ENCODE assay signal across 25 cellular contexts in the genomic region with DNA sequence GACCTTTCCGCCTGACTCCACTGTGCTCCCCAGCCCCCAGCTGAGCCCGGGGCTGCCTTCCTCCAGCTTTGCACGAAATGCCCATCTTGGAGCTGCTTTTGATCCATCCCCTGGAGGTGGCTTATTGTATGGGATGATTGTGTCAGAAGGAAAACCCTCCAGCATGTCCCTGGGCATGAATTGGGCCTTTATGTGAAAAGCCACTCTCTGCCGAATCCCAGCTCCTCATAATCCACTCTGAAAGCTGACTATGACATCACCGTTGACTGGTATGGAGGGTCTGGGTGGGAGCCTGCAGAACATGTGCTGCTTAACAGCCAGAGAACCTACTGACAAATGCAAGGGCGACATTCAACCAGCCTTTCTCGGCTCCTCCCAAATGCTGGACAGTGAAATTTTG.
A peak's percentile ranks its signal among the peaks of the same experiment; 100 is the strongest.
DNase-seq lines count a peak whose midpoint lies in the region.
"Had no signal": no experiment of that assay in that cellular context is flagged by ENCODE, and none has a peak within 500 bp of the region (broad histone marks: within the 10 kb centered on the region; RNA-seq: fewer than 3 reads in every experiment).

No MANE protein-coding gene starts in this region.

- H3K27me3 ChIP-seq in layer of hippocampus (ENCODE audit: control insufficient read depth, insufficient read depth, low read length) (no peaks in the 10 kb centered on the region), neuronal stem cell (ENCODE audit: control insufficient read depth in 3 of 3, insufficient read depth in 3 of 3, low read depth in 1 of 3, low read length in 3 of 3) (peaks cover 0 to 11% (median 0%) of the 10 kb centered on the region in 3 experiments)
- H3K27me3 ChIP-seq: BLaER1 treated with 17β-estradiol and CSF1 and Interleukin-3, amounts not matched to agents 10 nM and 100 nM had no signal

- no peak overlapping the region for H2AFZ ChIP-seq in neuronal stem cell (ENCODE audit: low read length)

- no peak overlapping the region for H4K91ac ChIP-seq in neuronal stem cell (ENCODE audit: low read depth, low read length, poor library complexity)

- H2BK12ac ChIP-seq in neuronal stem cell (ENCODE audit: low read length) = no peak overlapping the region

- H3K9me3 ChIP-seq in neuronal stem cell (replicated peaks in 1 of 2; ENCODE audit: control insufficient read depth in 2 of 2, insufficient read depth in 1 of 2, low read depth in 1 of 2, low read length in 2 of 2) = peaks cover 0 to 3% of the 10 kb centered on the region in 2 donors
- H3K9me3 ChIP-seq: BLaER1 treated with 17β-estradiol and CSF1 and Interleukin-3, amounts not matched to agents 10 nM and 100 nM; Caco-2; HAP-1 had no signal

- no peak overlapping the region for H3K4ac ChIP-seq in neuronal stem cell (ENCODE audit: low read length)

- no peak overlapping the region for H3K4me3 ChIP-seq in neuronal stem cell (ENCODE audit: low read length in 2 of 2)
- H3K4me3 ChIP-seq: BLaER1 treated with 17β-estradiol and CSF1 and Interleukin-3, amounts not matched to agents 10 nM and 100 nM; GM12878; HAP-1 had no signal

- no peak overlapping the region for H3K23ac ChIP-seq in neuronal stem cell (ENCODE audit: low read depth, low read length, poor library complexity)

- no peak overlapping the region for H2BK120ac ChIP-seq in neuronal stem cell (ENCODE audit: low read depth, low read length)

- peak overlapping the region; percentile 31 for H3K18ac ChIP-seq in neuronal stem cell (ENCODE audit: low read length)

- peaks cover 10 to 16% of the 10 kb centered on the region in 2 donors for H3K4me1 ChIP-seq in neuronal stem cell (ENCODE audit: control insufficient read depth in 2 of 2, insufficient read depth in 1 of 2, low read depth in 1 of 2, low read length in 2 of 2)
- H3K4me1 ChIP-seq: Caco-2 had no signal

- peak; percentile 47 for DNase-seq in COLO829 (ENCODE audit: low spot score)
- no peak for DNase-seq in neuronal stem cell (ENCODE audit: low spot score)
- no peak for DNase-seq in dedifferentiated amniotic fluid mesenchymal stem cell (ENCODE audit: extremely low spot score)
- no peak for DNase-seq in NCI-H2107 treated with DMSO at 0.1 percent for 48 hours (lab: John Stamatoyannopoulos, UW; ENCODE audit: unreplicated experiment)
- DNase-seq in activated gamma-delta T cell treated with Interleukin-2 at 50 U/mL for 16 hours = no peak
- DNase-seq in activated T-cell treated with anti-CD3 and anti-CD28 coated beads, Interleukin-2, amount 50 U/mL, for 1 hour = no peak
- DNase-seq: Caco-2; CD4-positive, alpha-beta T cell; GDM1; GOT3; IMR-90; MM.1S; NCI-H1417 treated with DMSO at 0.1 percent for 48 hours; NCI-H1694 treated with DMSO at 0.1 percent for 48 hours; NCI-H2081; NCI-H2171; NCI-H345; NCI-H510A treated with DMSO at 0.1 percent for 48 hours; SIG-M5 had no signal

- H2BK5ac ChIP-seq in neuronal stem cell (ENCODE audit: low read length) = no peak overlapping the region

- H3K79me1 ChIP-seq in neuronal stem cell (ENCODE audit: low read depth, low read length) = no peaks in the 10 kb centered on the region

- no peak overlapping the region for H3K14ac ChIP-seq in neuronal stem cell (ENCODE audit: low read length)

- H2BK15ac ChIP-seq in neuronal stem cell (ENCODE audit: low read length) = no peak overlapping the region

- no peak overlapping the region for H4K8ac ChIP-seq in neuronal stem cell (ENCODE audit: low read depth, low read length)

- WGBS in neuronal stem cell (ENCODE audit: extremely low coverage in 2 of 2, insufficient read length in 2 of 2, insufficient replicate concordance in 1 of 2), 2 donors = no CpG with 5 or more reads among the region's 7 CpGs

- H2AK5ac ChIP-seq in neuronal stem cell (ENCODE audit: low read depth, low read length) = no peak overlapping the region

- H3K27ac ChIP-seq in angular gyrus (ENCODE audit: low read depth, low read length) (peak overlapping the region; percentile 19), layer of hippocampus (ENCODE audit: low read depth, low read length) (peak overlapping the region; percentile 68), neuronal stem cell (replicated peaks; ENCODE audit: low read length) (no peak overlapping the region)
- H3K27ac ChIP-seq: BLaER1 treated with 17β-estradiol and CSF1 and Interleukin-3, amounts not matched to agents 10 nM and 100 nM; KMS-11 had no signal

- no peak overlapping the region for H3K4me2 ChIP-seq in neuronal stem cell (ENCODE audit: insufficient read depth, low read length, poor library complexity, severe bottlenecking)
- H3K4me2 ChIP-seq: BLaER1 treated with 17β-estradiol and CSF1 and Interleukin-3, amounts not matched to agents 10 nM and 100 nM; KMS-11 had no signal

- no peak overlapping the region for H3K9ac ChIP-seq in neuronal stem cell (ENCODE audit: low read depth, low read length, poor library complexity)
- H3K9ac ChIP-seq: BLaER1 treated with 17β-estradiol and CSF1 and Interleukin-3, amounts not matched to agents 10 nM and 100 nM; KMS-11 had no signal

- H3K36me3 ChIP-seq in neuronal stem cell (replicated peaks in 1 of 2; ENCODE audit: control insufficient read depth in 2 of 2, insufficient read depth in 2 of 2, low read length in 2 of 2) = no peaks in the 10 kb centered on the region
- H3K36me3 ChIP-seq: BLaER1 treated with 17β-estradiol and CSF1 and Interleukin-3, amounts not matched to agents 10 nM and 100 nM; HAP-1 had no signal
